ENCODE assay signal across 20 cellular contexts in genomic region chr21:37372127-37372731, GRCh38. TPM values are rescaled to one million over a fixed set of nuclear protein-coding genes. Genes with fewer than 3 reads are reported as not detected.
DNase-seq lines count a peak whose midpoint lies in the region; ATAC-seq, FAIRE-seq and TF ChIP-seq lines count a peak whose summit lies in the region.
"Had no signal": no experiment of that assay in that cellular context is flagged by ENCODE, and none has a peak within 500 bp of the region (broad histone marks: within the 10 kb centered on the region; RNA-seq: fewer than 3 reads in every experiment).

No MANE protein-coding gene starts in this region.

- peaks cover 73% of the 10 kb centered on the region for H3K4me1 ChIP-seq in Loucy (ENCODE audit: insufficient read depth, low read length, poor library complexity, severe bottlenecking)
- peaks cover 16% of the 10 kb centered on the region; the same call in 1 of the 2 replicates for H3K4me1 ChIP-seq in GM12878 (ENCODE audit: control insufficient read depth, insufficient read depth, low read length)
- peaks cover 76% of the 10 kb centered on the region for H3K4me1 ChIP-seq in psoas muscle
- H3K4me1 ChIP-seq: parathyroid adenoma had no signal

- DNase-seq in activated T-cell treated with anti-CD3 and anti-CD28 coated beads, Interleukin-2, amount 50 U/mL, for 24 hours: no peak
- no peak for DNase-seq in activated T-cell treated with anti-CD3 and anti-CD28 coated beads, Interleukin-2, amount 50 U/mL, for 1 hour
- no peak for DNase-seq in GM12878 (ENCODE audit: low read depth, low spot score)
- no peak for DNase-seq in psoas muscle
- no peak for DNase-seq in GM13977 (ENCODE audit: low spot score)
- no peak for DNase-seq in inferior parietal cortex (ENCODE audit: extremely low spot score)
- DNase-seq: activated CD4-positive, alpha-beta T cell treated with anti-CD3 and anti-CD28 coated beads for 4 hours; amygdala; COR-L47; GF-D8; H7; NCI-H1436 treated with DMSO at 0.1 percent for 48 hours; NCI-H2227 treated with DMSO at 0.1 percent for 48 hours; SHP77; small intestine had no signal

- no peak for TF ChIP-seq POLR2A in GM12878 (IDR thresholded peaks at IDR 0.05; ENCODE audit: low read depth, low read length)

- H3K4me3 ChIP-seq in Loucy (ENCODE audit: low read length, poor library complexity, severe bottlenecking): peak overlapping the region; percentile 98
- peak overlapping the region; percentile 40; the same call in 1 of the 2 replicates for H3K4me3 ChIP-seq in GM12878
- peak overlapping the region; percentile 3 for H3K4me3 ChIP-seq in psoas muscle
- H3K4me3 ChIP-seq: A549 had no signal

- in situ Hi-C loops in GM12878 (cut with MboI) (no loop called here), GM13977 (cut with MboI; ENCODE audit: low pct_unique_long_range_greater_than_20kb, low sequenced_read_pairs, unreplicated experiment) (no loop called here)

- no peaks in the 10 kb centered on the region for H3K27me3 Mint-ChIP-seq in activated T-cell treated with anti-CD3 and anti-CD28 coated beads, Interleukin-2, amount 50 U/mL, for 24 hours
- H3K27me3 Mint-ChIP-seq: type B pancreatic cell had no signal

- H2AFZ ChIP-seq in Loucy (ENCODE audit: low read length) (no peak overlapping the region), GM12878 (ENCODE audit: control insufficient read depth, low read depth, low read length) (no peak overlapping the region)
- H2AFZ ChIP-seq: parathyroid adenoma had no signal

- TF ChIP-seq CTCF in Loucy (conservative IDR thresholded peaks at IDR 0.05; ENCODE audit: low read length) (no peak), GM12878 (IDR thresholded peaks at IDR 0.05 in 2 of 3, conservative IDR thresholded peaks at IDR 0.05 in 1 of 3; ENCODE audit: control insufficient read depth in 2 of 3, extremely low read depth in 1 of 3, insufficient read depth in 1 of 3, low read depth in 3 of 3, low read length in 3 of 3) (no peak), psoas muscle (IDR thresholded peaks at IDR 0.05) (no peak), GM13977 (IDR thresholded peaks at IDR 0.05; ENCODE audit: extremely low read depth, insufficient read depth, missing control alignments) (no peak)

- RAD21 ChIA-PET in GM12878 (lab: Charles Lee; ENCODE audit: unreplicated experiment): interaction anchor here (0.6 to 2.1 kb wide), 9 partner anchors 11 to 192 kb away, joined by 3 to 14 read pairs (median 4); partner anchors contain the start of gene VPS26C

- peaks cover 2% of the 10 kb centered on the region for H3K9me3 Mint-ChIP-seq in activated T-cell treated with anti-CD3 and anti-CD28 coated beads, Interleukin-2, amount 50 U/mL, for 24 hours
- H3K9me3 Mint-ChIP-seq: type B pancreatic cell had no signal

- intact Hi-C loops in GM12878 (cut with micrococcal nuclease; ENCODE audit: unreplicated experiment): loop anchor here (5.0 kb wide), 3 partner anchors 35 to 270 kb away; no protein-coding TSS in a partner anchor
- intact Hi-C loops in psoas muscle (cut with DNase I): no loop called here

- no peak for TF ChIP-seq EP300 in GM12878 (IDR thresholded peaks at IDR 0.05; ENCODE audit: borderline replicate concordance in 1 of 2, control insufficient read depth in 1 of 2, low read depth in 2 of 2, low read length in 2 of 2)

- H3K4me3 Mint-ChIP-seq in activated T-cell treated with anti-CD3 and anti-CD28 coated beads, Interleukin-2, amount 50 U/mL, for 24 hours: no peak overlapping the region
- H3K4me3 Mint-ChIP-seq: type B pancreatic cell had no signal

- H3K27ac ChIP-seq in GM12878 (ENCODE audit: control insufficient read depth, insufficient read depth) (0 out of 2 replicates have a peak overlapping the region, but pooled peaks have one; percentile 24), psoas muscle (peak overlapping the region; percentile 99)
- H3K27ac ChIP-seq: A549, parathyroid adenoma had no signal

- 94% methylated on average over 3 of the region's 3 CpGs for WGBS in GM12878 (ENCODE audit: insufficient coverage, insufficient replicate concordance, low lambda C conversion rate, missing lambda C conversion rate)
- 88 to 97% (median 93%) methylated on average over 3 of the region's 3 CpGs for WGBS in psoas muscle, 3 donors

- no TSS peak for BruUV-seq in GM12878 (replicated peaks; lab: Mats Ljungman, UMichigan)

- peaks cover 24% of the 10 kb centered on the region for H3K36me3 Mint-ChIP-seq in activated T-cell treated with anti-CD3 and anti-CD28 coated beads, Interleukin-2, amount 50 U/mL, for 24 hours (ENCODE audit: low read depth)

- SMC1A ChIA-PET in GM12878 (lab: Charles Lee; ENCODE audit: uncharacterized antibody, unreplicated experiment): interaction anchor here (0.6 to 7.9 kb wide), 15 partner anchors 7 to 298 kb away, joined by 3 to 62 read pairs (median 6); no protein-coding TSS in a partner anchor

- ATAC-seq in GM12878 (no peak), psoas muscle (no peak), GM21619 (IDR thresholded peaks at IDR 0.05; ENCODE audit: unreplicated experiment) (no peak)
- ATAC-seq: A549 had no signal

- H3K4me1 Mint-ChIP-seq in activated T-cell treated with anti-CD3 and anti-CD28 coated beads, Interleukin-2, amount 50 U/mL, for 24 hours (ENCODE audit: low read depth): peaks cover 80% of the 10 kb centered on the region

- FAIRE-seq in GM12878 (lab: Jason Lieb, UNC): no peak
- FAIRE-seq: A549, small intestine had no signal

- CTCF ChIA-PET in GM12878 (lab: Yijun Ruan, JAX): interaction anchor here (1.1 to 2.4 kb wide), 4 partner anchors 10 to 205 kb away, joined by 3 to 12 read pairs (median 3); no protein-coding TSS in a partner anchor

- peaks cover 99% of the 10 kb centered on the region for H3K79me2 ChIP-seq in Loucy (ENCODE audit: insufficient read depth, low read length)
- H3K79me2 ChIP-seq in GM12878 (ENCODE audit: control insufficient read depth, insufficient read depth, low read length): peaks cover 100% of the 10 kb centered on the region

- H4K20me1 ChIP-seq in Loucy (ENCODE audit: insufficient read depth, low read length, poor library complexity, severe bottlenecking): peaks cover 88% of the 10 kb centered on the region
- H4K20me1 ChIP-seq in GM12878 (ENCODE audit: control insufficient read depth, insufficient read depth): peaks cover 6% of the 10 kb centered on the region

- no peaks in the 10 kb centered on the region for H3K36me3 ChIP-seq in Loucy (ENCODE audit: insufficient read depth, low read length)
- H3K36me3 ChIP-seq in GM12878 (ENCODE audit: control insufficient read depth in 2 of 2, insufficient read depth in 2 of 2, low read length in 1 of 2): peaks cover 0 to 4% of the 10 kb centered on the region in 2 experiments; a peak in 1 of 4 replicates
- H3K36me3 ChIP-seq in psoas muscle (ENCODE audit: insufficient read depth in 1 of 2, low read depth in 1 of 2): no peaks in the 10 kb centered on the region

- H3K9me3 ChIP-seq in Loucy (ENCODE audit: insufficient read depth, low read depth, low read length) (no peaks in the 10 kb centered on the region), GM12878 (replicated peaks; ENCODE audit: control insufficient read depth, insufficient read depth, low read length) (0 out of 3 replicates have a peak, but pooled peaks cover 1% of the 10 kb centered on the region), psoas muscle (no peaks in the 10 kb centered on the region)
- H3K9me3 ChIP-seq: A549 had no signal

- POLR2A ChIA-PET in GM12878 (lab: Charles Lee): interaction anchor here (1.2 to 1.6 kb wide), 2 partner anchors 9 to 11 kb away, joined by 4 to 6 read pairs; no protein-coding TSS in a partner anchor

- H3K9me2 ChIP-seq in Loucy (replicated peaks; ENCODE audit: low read depth, low read length): no peaks in the 10 kb centered on the region

- peak overlapping the region; percentile 88 for H3K4me2 ChIP-seq in Loucy (ENCODE audit: low read depth, low read length, poor library complexity, severe bottlenecking)
- H3K4me2 ChIP-seq in GM12878 (ENCODE audit: control insufficient read depth, insufficient read depth): peak overlapping the region; percentile 92

- H3K9ac ChIP-seq in Loucy (ENCODE audit: low read depth, low read length, poor library complexity, severe bottlenecking) (no peak overlapping the region), GM12878 (ENCODE audit: control insufficient read depth, insufficient read depth, low read length) (no peak overlapping the region)
- H3K9ac ChIP-seq: parathyroid adenoma had no signal

- TF ChIP-seq RAD21 in GM12878 (IDR thresholded peaks at IDR 0.05; ENCODE audit: insufficient read depth, low read depth, low read length): no peak

- peaks cover 9% of the 10 kb centered on the region; the same call in 1 of the 2 replicates for H3F3A ChIP-seq in Loucy (ENCODE audit: low read depth)

- H3K27me3 ChIP-seq in Loucy (ENCODE audit: insufficient read depth, low read length, poor library complexity, severe bottlenecking) (peaks cover 9% of the 10 kb centered on the region), GM12878 (replicated peaks in 1 of 2; ENCODE audit: control insufficient read depth in 2 of 2, insufficient read depth in 2 of 2, low read length in 1 of 2) (no peaks in the 10 kb centered on the region), psoas muscle (ENCODE audit: insufficient read depth in 3 of 3, low read length in 2 of 3) (no peaks in the 10 kb centered on the region)

- peak overlapping the region; percentile 35 for H3K27ac Mint-ChIP-seq in activated T-cell treated with anti-CD3 and anti-CD28 coated beads, Interleukin-2, amount 50 U/mL, for 24 hours

TF ChIP-seq in GM12878, 131 proteins besides CTCF, POLR2A, EP300 and RAD21 (continues in another document):
- TF ChIP-seq BMI1 (IDR thresholded peaks at IDR 0.05; ENCODE audit: borderline replicate concordance): no peak
- no peak for TF ChIP-seq NR2C1 (IDR thresholded peaks at IDR 0.05)
- no peak for TF ChIP-seq NR2C2 (IDR thresholded peaks at IDR 0.05; ENCODE audit: borderline replicate concordance, control insufficient read depth, insufficient read length, low read depth)

RNA-seq across cellular contexts. Expression of gene DYRK1A, which starts 5.7 kb away (rescaled TPM):
- 248 and 256 TPM in 2 replicates for total RNA-seq in GM12878 (2013; cell fraction: nucleolus; rRNA removed)
- total RNA-seq in GM12878 (2014; rRNA removed): 43.0 and 46.4 TPM in 2 replicates
- 45.1 and 47.3 TPM in 2 replicates for total RNA-seq in GM12878 (2014; rRNA removed; fragmentation: Illumina TruSeq; extraction: Trizol)
- total RNA-seq in GM12878 (2021): 53.4 TPM in 2 replicates
- 23.1 TPM for polyA plus RNA-seq in GM12878 (2011; ENCODE audit: low read depth)
- 49.9 and 68.6 TPM in 2 replicates for polyA plus RNA-seq in GM12878 (2011; rRNA removed)
- polyA plus RNA-seq in GM12878 (2011; cell fraction: cytosol; rRNA removed): 49.4 and 59.7 TPM in 2 replicates
- 105 and 126 TPM in 2 replicates for polyA plus RNA-seq in GM12878 (2011; cell fraction: nucleus; rRNA removed)
- polyA plus RNA-seq in GM12878 (2012): 23.5 and 24.4 TPM in 2 replicates
- polyA plus RNA-seq in GM12878 (2014; fragmentation: Illumina TruSeq; extraction: Trizol): 30.5 and 31.9 TPM in 2 replicates
- polyA plus RNA-seq in GM12878 (2014; fragmentation: Nextera tagmentation; extraction: Ambion mirVana): 1 to 10 TPM; 4.8 to 9.1 TPM
- polyA plus RNA-seq in GM12878 (2014; rRNA removed): 27.1 and 29.4 TPM in 2 replicates
- polyA plus RNA-seq in GM12878 (2016; fragmentation: Nextera tagmentation; extraction: Ambion mirVana): 1 to 10 TPM; 2.4 to 3.0 TPM
- 188 and 274 TPM in 2 replicates for polyA minus RNA-seq in GM12878 (2011; rRNA and poly(A)+ RNA removed)
- polyA minus RNA-seq in GM12878 (2011; cell fraction: cytosol; rRNA and poly(A)+ RNA removed): 49.1 and 50.9 TPM in 2 replicates
- polyA minus RNA-seq in GM12878 (2011; cell fraction: nucleus; rRNA and poly(A)+ RNA removed): 120 and 170 TPM in 2 replicates
- 100 to 1,000 TPM in 1 of 4 donors, 10 to 100 TPM in 3; 79.9 to 105 (median 89.3) TPM for total RNA-seq in psoas muscle
- polyA plus RNA-seq in psoas muscle: 10 to 100 TPM; 21.5 to 60.8 (median 31.7) TPM

Comparison
In these comparisons a context has a peak if more than half of its experiments do, and no peak if none do; other contexts are left out.
1. H3K4me3 ChIP-seq: peak in every context shown above with its lines; median percentile 98 in Loucy; 40 in GM12878; 3 in psoas muscle.